Comparison of ENCODE assay signal across 11 cellular contexts in genomic region chrX:110276778-110277177, GRCh38. TPM values are rescaled to one million over a fixed set of nuclear protein-coding genes. Genes with fewer than 3 reads are reported as not detected.
A peak's percentile ranks its signal among the peaks of the same experiment; 100 is the strongest.
DNase-seq lines count a peak whose midpoint lies in the region; ATAC-seq lines count a peak whose summit lies in the region.
"Had no signal": no experiment of that assay in that cellular context is flagged by ENCODE, and none has a peak within 500 bp of the region (broad histone marks: within the 10 kb centered on the region; RNA-seq: fewer than 3 reads in every experiment).

No MANE protein-coding gene starts in this region.

- peaks cover 40% of the 10 kb centered on the region for H3K27me3 ChIP-seq in BLaER1

- ATAC-seq in GM19328 (IDR thresholded peaks at IDR 0.05; ENCODE audit: unreplicated experiment) (peak; percentile 83), HG02763 (IDR thresholded peaks at IDR 0.05; ENCODE audit: unreplicated experiment) (peak; percentile 84), HG03558 (IDR thresholded peaks at IDR 0.05; ENCODE audit: extremely low read depth, unreplicated experiment) (peak; percentile 80)
- ATAC-seq: T-helper 17 cell had no signal

- H3K4me2 ChIP-seq in BLaER1: peak overlapping the region; percentile 48

- CTCF ChIA-PET in activated CD4-positive, alpha-beta T cell treated with anti-CD3 and anti-CD28 coated beads, Interleukin-2, amount 10 ng/mL, durations not matched to agents 7 days and 5 days (lab: Charles Lee): no interaction called here

- POLR2A ChIA-PET in activated CD4-positive, alpha-beta T cell treated with anti-CD3 and anti-CD28 coated beads, Interleukin-2, amount 10 ng/mL, durations not matched to agents 7 days and 5 days (lab: Charles Lee): no interaction called here

- H3K9me3 ChIP-seq in BLaER1: peaks cover 5% of the 10 kb centered on the region; the same call in 1 of the 2 replicates

- H3K27ac Mint-ChIP-seq in activated CD4-positive, alpha-beta T cell treated with anti-CD3 and anti-CD28 coated beads, Interleukin-2, amount 10 ng/mL, durations not matched to agents 7 days and 5 days: no peak overlapping the region
- H3K27ac Mint-ChIP-seq: T-helper 17 cell had no signal

- H3K9me3 Mint-ChIP-seq in activated CD4-positive, alpha-beta T cell treated with anti-CD3 and anti-CD28 coated beads, Interleukin-2, amount 10 ng/mL, durations not matched to agents 7 days and 5 days: no peaks in the 10 kb centered on the region

- H3K27ac ChIP-seq in BLaER1: peak overlapping the region; percentile 18

- peaks cover 3% of the 10 kb centered on the region for H3K4me1 Mint-ChIP-seq in activated CD4-positive, alpha-beta T cell treated with anti-CD3 and anti-CD28 coated beads, Interleukin-2, amount 10 ng/mL, durations not matched to agents 7 days and 5 days

- no peaks in the 10 kb centered on the region for H3K27me3 Mint-ChIP-seq in activated CD4-positive, alpha-beta T cell treated with anti-CD3 and anti-CD28 coated beads, Interleukin-2, amount 10 ng/mL, durations not matched to agents 7 days and 5 days
- H3K27me3 Mint-ChIP-seq: T-helper 17 cell had no signal

- no peaks in the 10 kb centered on the region for H3K36me3 ChIP-seq in BLaER1

- no peak overlapping the region for H3K4me3 Mint-ChIP-seq in activated CD4-positive, alpha-beta T cell treated with anti-CD3 and anti-CD28 coated beads, Interleukin-2, amount 10 ng/mL, durations not matched to agents 7 days and 5 days
- H3K4me3 Mint-ChIP-seq: T-helper 17 cell had no signal

- H3K4me3 ChIP-seq in BLaER1: no peak overlapping the region

- H3K9ac ChIP-seq in BLaER1: no peak overlapping the region

- peaks cover 8% of the 10 kb centered on the region; the same call in 1 of the 2 replicates for H4K20me1 ChIP-seq in BLaER1

- no peak for DNase-seq in NCI-H1092 treated with DMSO at 0.1 percent for 48 hours (lab: John Stamatoyannopoulos, UW)
- DNase-seq in HuH-7 (ENCODE audit: low spot score): no peak
- DNase-seq in activated CD4-positive, alpha-beta T cell treated with anti-CD3 and anti-CD28 coated beads, Interleukin-2, amount 10 ng/mL, durations not matched to agents 7 days and 5 days: no peak
- DNase-seq in activated T-cell treated with anti-CD3 and anti-CD28 coated beads, Interleukin-2, amount 50 U/mL, for 1 hour: no peak
- DNase-seq: foreskin fibroblast, NCI-H526 treated with DMSO at 0.1 percent for 48 hours, T-helper 17 cell had no signal

- peaks cover 18% of the 10 kb centered on the region for H3K4me1 ChIP-seq in BLaER1

- H3K36me3 Mint-ChIP-seq in activated CD4-positive, alpha-beta T cell treated with anti-CD3 and anti-CD28 coated beads, Interleukin-2, amount 10 ng/mL, durations not matched to agents 7 days and 5 days (ENCODE audit: low read depth): no peaks in the 10 kb centered on the region

RNA-seq across cellular contexts. Expression of gene AMMECR1, which starts 41.1 kb away (rescaled TPM):
- total RNA-seq in activated CD4-positive, alpha-beta T cell treated with anti-CD3 and anti-CD28 coated beads, Interleukin-2, amount 10 ng/mL, durations not matched to agents 7 days and 5 days: 1 to 10 TPM; 8.6 to 9.9 TPM
